In genomic region chr2:223916181-223916900, GRCh38 we compare ENCODE assay signal across 1 cellular context.
TF ChIP-seq lines count a peak whose summit lies in the region.

No MANE protein-coding gene starts in this region.

TF ChIP-seq in GM23338, 12 proteins besides CTCF, POLR2A, EP300 and RAD21 (continued from another document):
- TF ChIP-seq ZNF462 (CRISPR knock-in tag; IDR thresholded peaks at IDR 0.05) (no peak), REST (IDR thresholded peaks at IDR 0.05; ENCODE audit: unreplicated experiment) (no peak), POLR2AphosphoS5 (IDR thresholded peaks at IDR 0.05; ENCODE audit: low read depth) (no peak), STAT1 (IDR thresholded peaks at IDR 0.05; ENCODE audit: unreplicated experiment) (no peak)
